In the genomic region with DNA sequence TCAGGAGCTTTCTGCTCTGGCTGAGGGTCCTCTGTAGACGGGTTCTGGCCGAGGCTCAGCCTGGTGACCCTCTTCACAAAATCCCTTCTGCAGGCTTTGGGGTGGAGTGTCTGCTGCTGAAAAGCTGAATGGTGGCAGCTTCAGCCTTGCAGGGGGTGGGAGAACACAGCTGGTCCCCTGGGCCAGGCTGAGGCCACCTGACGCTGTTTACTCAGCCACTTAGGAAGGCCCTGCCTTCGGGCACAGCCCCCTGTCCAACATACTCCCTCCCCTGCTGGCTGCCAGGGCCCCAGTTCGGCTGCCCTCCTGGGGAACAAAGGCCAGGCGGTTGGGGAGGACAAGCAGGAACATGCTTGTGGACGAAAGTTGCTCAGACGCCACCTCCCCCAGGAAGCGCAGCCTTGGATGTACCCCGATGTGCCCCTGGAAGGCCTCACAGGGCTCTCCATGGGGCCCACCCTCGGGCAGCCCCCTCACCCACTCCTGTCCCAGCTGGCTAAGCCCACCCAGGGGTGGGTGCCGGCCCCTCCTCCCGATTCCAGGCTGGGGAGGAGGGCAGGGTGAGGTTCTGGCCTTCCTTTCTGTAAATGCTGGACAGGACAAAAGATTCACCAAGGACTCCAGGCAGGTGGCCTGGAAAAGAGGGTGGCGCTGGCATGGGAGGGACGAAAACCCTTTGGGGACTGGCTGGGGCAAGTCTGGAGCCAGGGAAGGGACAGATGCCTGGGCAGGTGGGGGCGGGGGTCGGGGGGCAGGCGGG, we compare ENCODE assay signal across 8 cellular contexts. TPM values are rescaled to one million over a fixed set of nuclear protein-coding genes. Genes with fewer than 3 reads are reported as not detected.
DNase-seq lines count a peak whose midpoint lies in the region; ATAC-seq and TF ChIP-seq lines count a peak whose summit lies in the region.

A gene (minus strand): TSS at position 130 of the 760 bp plus-strand sequence. CDS start 271 bp downstream, outside the sequence.

- H3K4me1 ChIP-seq in heart right ventricle (peaks cover 0 to 23% (median 8%) of the 10 kb centered on the region in 9 donors), vagina (peaks cover 40% of the 10 kb centered on the region)

- no peak within 1 kb of the TSS for H3K4me3 Mint-ChIP-seq in MCF 10A (ENCODE audit: unreplicated experiment)
- no peak within 1 kb of the TSS for H3K4me3 Mint-ChIP-seq in activated CD4-positive, alpha-beta T cell treated with anti-CD3 and anti-CD28 coated beads, Interleukin-2, amount 10 ng/mL, durations not matched to agents 24 days and 14 days

- H3K27me3 Mint-ChIP-seq in MCF 10A (ENCODE audit: insufficient read depth, unreplicated experiment), result no peaks in the 10 kb centered on the region
- peaks cover 20% of the 10 kb centered on the region for H3K27me3 Mint-ChIP-seq in activated CD4-positive, alpha-beta T cell treated with anti-CD3 and anti-CD28 coated beads, Interleukin-2, amount 10 ng/mL, durations not matched to agents 24 days and 14 days

- intact Hi-C loops in heart right ventricle (cut with DNase I), result no loop called here
- intact Hi-C loops in cardiac septum (cut with DNase I), result no loop called here
- intact Hi-C loops in MCF 10A (cut with micrococcal nuclease), result no loop called here
- intact Hi-C loops in vagina (cut with DNase I), result no loop called here
- intact Hi-C loops in activated CD4-positive, alpha-beta T cell treated with anti-CD3 and anti-CD28 coated beads, Interleukin-2, amount 10 ng/mL, durations not matched to agents 24 days and 14 days (cut with micrococcal nuclease), result no loop called here

- 83 to 86% methylated on average over 18 of the region's 18 CpGs for WGBS in heart right ventricle, 2 donors

- DNase-seq in heart right ventricle (no peak), cardiac septum (ENCODE audit: low spot score) (no peak), MCF 10A (ENCODE audit: unreplicated experiment) (peak; percentile 54), midbrain (lab: John Stamatoyannopoulos, UW) (peak; percentile 55), vagina (ENCODE audit: extremely low spot score in 2 of 2) (no peak), NAMALWA (ENCODE audit: low spot score) (no peak)
- DNase-seq in activated CD4-positive, alpha-beta T cell treated with anti-CD3 and anti-CD28 coated beads, Interleukin-2, amount 10 ng/mL, durations not matched to agents 24 days and 14 days, result no peak
- no peak for DNase-seq in stimulated activated CD8-positive, alpha-beta memory T cell treated with anti-CD3 and anti-CD28 coated beads, Interleukin-4, amount 100 ng/mL, for 48 hours

- H3K27me3 ChIP-seq in heart right ventricle, result peaks cover 0 to 27% (median 7%) of the 10 kb centered on the region in 7 donors
- H3K27me3 ChIP-seq in vagina, result no peaks in the 10 kb centered on the region

- CTCF ChIA-PET in MCF 10A (lab: Yijun Ruan, JAX), result no interaction called here

- H3K27ac Mint-ChIP-seq in MCF 10A (ENCODE audit: low read depth, unreplicated experiment), result no peak within 1 kb of the TSS
- H3K27ac Mint-ChIP-seq in activated CD4-positive, alpha-beta T cell treated with anti-CD3 and anti-CD28 coated beads, Interleukin-2, amount 10 ng/mL, durations not matched to agents 24 days and 14 days, result no peak within 1 kb of the TSS

- H3K36me3 Mint-ChIP-seq in MCF 10A (ENCODE audit: insufficient read depth, unreplicated experiment), result no peaks in the 10 kb centered on the region
- no peaks in the 10 kb centered on the region for H3K36me3 Mint-ChIP-seq in activated CD4-positive, alpha-beta T cell treated with anti-CD3 and anti-CD28 coated beads, Interleukin-2, amount 10 ng/mL, durations not matched to agents 24 days and 14 days (ENCODE audit: low read depth)

- peak within 1 kb of the TSS in 2 of 10 donors; percentile 34 to 49 for H3K27ac ChIP-seq in heart right ventricle
- peak within 1 kb of the TSS; percentile 51 for H3K27ac ChIP-seq in vagina

- H3K4me1 Mint-ChIP-seq in MCF 10A (ENCODE audit: insufficient read depth, unreplicated experiment), result no peaks in the 10 kb centered on the region
- peaks cover 8% of the 10 kb centered on the region for H3K4me1 Mint-ChIP-seq in activated CD4-positive, alpha-beta T cell treated with anti-CD3 and anti-CD28 coated beads, Interleukin-2, amount 10 ng/mL, durations not matched to agents 24 days and 14 days

- H3K9me3 ChIP-seq in heart right ventricle (no peaks in the 10 kb centered on the region), vagina (no peaks in the 10 kb centered on the region)

- H3K36me3 ChIP-seq in heart right ventricle (no peaks in the 10 kb centered on the region), vagina (no peaks in the 10 kb centered on the region)

- no peaks in the 10 kb centered on the region for H3K9me3 Mint-ChIP-seq in MCF 10A (ENCODE audit: unreplicated experiment)
- no peaks in the 10 kb centered on the region for H3K9me3 Mint-ChIP-seq in activated CD4-positive, alpha-beta T cell treated with anti-CD3 and anti-CD28 coated beads, Interleukin-2, amount 10 ng/mL, durations not matched to agents 24 days and 14 days

- H3K4me3 ChIP-seq in heart right ventricle (peak within 1 kb of the TSS in 9 of 10 donors; percentile 22 to 51 (median 35)), vagina (peak within 1 kb of the TSS; percentile 40 to 56)

- TF ChIP-seq CTCF in heart right ventricle (IDR thresholded peaks at IDR 0.05) (no peak), MCF 10A (IDR thresholded peaks at IDR 0.05; ENCODE audit: unreplicated experiment) (no peak), vagina (IDR thresholded peaks at IDR 0.05) (no peak)

- POLR2A ChIA-PET in MCF 10A (lab: Yijun Ruan, JAX), result interaction anchor here (0.7 to 1.0 kb wide), 2 partner anchors 14 to 50 kb away, joined by 3 to 9 read pairs; a partner anchor contains a TSS

- no peak for TF ChIP-seq POLR2A in vagina (IDR thresholded peaks at IDR 0.05)

- ATAC-seq in heart right ventricle, result no peak

- no TSS peak for BruUV-seq in MCF 10A (replicated peaks; lab: Mats Ljungman, UMichigan)

RNA-seq across cellular contexts. Expression of the gene that starts here (rescaled TPM):
- total RNA-seq in heart right ventricle, result 1 to 10 TPM in 7 of 10 donors, under 1 TPM in 3; 0.37 to 2.5 (median 1.8) TPM
- polyA plus RNA-seq in heart right ventricle, result 1 to 10 TPM; 1.2 to 3.1 TPM
- total RNA-seq in cardiac septum, result 1.8 TPM
- total RNA-seq in MCF 10A (2022), result 0.86 and 1.4 TPM in 2 replicates
- 3.2 TPM for total RNA-seq in vagina
- total RNA-seq in activated CD4-positive, alpha-beta T cell treated with anti-CD3 and anti-CD28 coated beads, Interleukin-2, amount 10 ng/mL, durations not matched to agents 24 days and 14 days, result not detected in 2 replicates

Comparison
In these comparisons a context has a peak if more than half of its experiments do, and no peak if none do; other contexts are left out.
1. DNase-seq: peak in MCF 10A (single experiment) and midbrain (single experiment); none in heart right ventricle (0 of 2), cardiac septum (single experiment), vagina (0 of 2), activated CD4-positive, alpha-beta T cell treated with anti-CD3 and anti-CD28 coated beads, Interleukin-2, amount 10 ng/mL, durations not matched to agents 24 days and 14 days (single experiment), NAMALWA (single experiment) and stimulated activated CD8-positive, alpha-beta memory T cell treated with anti-CD3 and anti-CD28 coated beads, Interleukin-4, amount 100 ng/mL, for 48 hours (single experiment).